ENCODE assay signal across 1 cellular context in genomic region chr12:121793836-121794531, GRCh38.
TF ChIP-seq lines count a peak whose summit lies in the region.

No MANE protein-coding gene starts in this region.

TF ChIP-seq in K562, 482 proteins besides CTCF, POLR2A, EP300 and RAD21 (continued from another document and continues in another):
- no peak for TF ChIP-seq IRF9 (tag; IDR thresholded peaks at IDR 0.05)
- TF ChIP-seq MTA1 (IDR thresholded peaks at IDR 0.05; ENCODE audit: borderline replicate concordance), result no peak
- TF ChIP-seq RBM34 (IDR thresholded peaks at IDR 0.05; ENCODE audit: borderline replicate concordance, insufficient read depth, low read length), result no peak
- peak; percentile 77 for TF ChIP-seq FOXP4 (CRISPR knock-in tag; IDR thresholded peaks at IDR 0.05; ENCODE audit: borderline replicate concordance)
- no peak for TF ChIP-seq SPI1 (IDR thresholded peaks at IDR 0.05; ENCODE audit: borderline replicate concordance, low read depth, low read length)
- TF ChIP-seq HMGXB4 (CRISPR knock-in tag; IDR thresholded peaks at IDR 0.05), result peak; percentile 98
- TF ChIP-seq ID3 (CRISPR knock-in tag; IDR thresholded peaks at IDR 0.05), result no peak
- TF ChIP-seq ID3 (tag; IDR thresholded peaks at IDR 0.05), result peak; percentile 56; the same call in 1 of the 2 replicates
- TF ChIP-seq NFIX (CRISPR knock-in tag; IDR thresholded peaks at IDR 0.05; ENCODE audit: low read depth), result no peak
- TF ChIP-seq CHD4 (IDR thresholded peaks at IDR 0.05; ENCODE audit: insufficient read depth, insufficient replicate concordance, low read depth, low read length, poor library complexity, severe bottlenecking), result peak; percentile 54
- no peak for TF ChIP-seq FOXO4 (CRISPR knock-in tag; IDR thresholded peaks at IDR 0.05)
- TF ChIP-seq MAFK (IDR thresholded peaks at IDR 0.05; ENCODE audit: low read length), result no peak
- TF ChIP-seq ZBTB17 (CRISPR knock-in tag; IDR thresholded peaks at IDR 0.05), result no peak
- no peak for TF ChIP-seq SLC30A9 (CRISPR knock-in tag; IDR thresholded peaks at IDR 0.05)
- no peak for TF ChIP-seq CREB3L1 (IDR thresholded peaks at IDR 0.05; ENCODE audit: borderline replicate concordance, low read depth)
- TF ChIP-seq CREB1 (IDR thresholded peaks at IDR 0.05), result peak; percentile 35; the same call in 1 of the 2 replicates
- peak; percentile 87 for TF ChIP-seq CREB1 (CRISPR knock-in tag; IDR thresholded peaks at IDR 0.05)
- no peak for TF ChIP-seq ZNF133 (CRISPR knock-in tag; IDR thresholded peaks at IDR 0.05)
- TF ChIP-seq MLX (CRISPR knock-in tag; conservative IDR thresholded peaks at IDR 0.05), result no peak; a peak in 1 of 4 replicates
- peak; percentile 94 for TF ChIP-seq CTCFL (IDR thresholded peaks at IDR 0.05; ENCODE audit: borderline replicate concordance, insufficient read depth, low read depth, low read length, poor library complexity, severe bottlenecking)
- no peak for TF ChIP-seq ATF2 (CRISPR knock-in tag; IDR thresholded peaks at IDR 0.05)
- no peak for TF ChIP-seq RFX1 (IDR thresholded peaks at IDR 0.05)
- TF ChIP-seq THAP7 (CRISPR knock-in tag; IDR thresholded peaks at IDR 0.05), result no peak
- TF ChIP-seq MXI1 (IDR thresholded peaks at IDR 0.05; ENCODE audit: low read depth, low read length), result 0 out of 2 replicates have a peak, but pooled peaks have one; percentile 36
- no peak for TF ChIP-seq ELK1 (CRISPR knock-in tag; IDR thresholded peaks at IDR 0.05)
- TF ChIP-seq KLF1 (tag; IDR thresholded peaks at IDR 0.05), result peak; percentile 85
- TF ChIP-seq ZNF354B (CRISPR knock-in tag; IDR thresholded peaks at IDR 0.05), result no peak
- TF ChIP-seq ZNF764 (CRISPR knock-in tag; IDR thresholded peaks at IDR 0.05; ENCODE audit: low read depth), result no peak
- no peak for TF ChIP-seq MAFG (tag; conservative IDR thresholded peaks at IDR 0.05)
- TF ChIP-seq BCLAF1 (IDR thresholded peaks at IDR 0.05; ENCODE audit: borderline replicate concordance in 1 of 2, control insufficient read depth in 1 of 2, low read depth in 2 of 2, low read length in 1 of 2), result 0 out of 4 replicates have a peak, but pooled peaks of 1 of the 2 experiments have one; percentile 21
- TF ChIP-seq SMARCB1 (IDR thresholded peaks at IDR 0.05; ENCODE audit: insufficient read length, low read depth), result no peak
